ENCODE assay signal across 9 cellular contexts in the genomic region with DNA sequence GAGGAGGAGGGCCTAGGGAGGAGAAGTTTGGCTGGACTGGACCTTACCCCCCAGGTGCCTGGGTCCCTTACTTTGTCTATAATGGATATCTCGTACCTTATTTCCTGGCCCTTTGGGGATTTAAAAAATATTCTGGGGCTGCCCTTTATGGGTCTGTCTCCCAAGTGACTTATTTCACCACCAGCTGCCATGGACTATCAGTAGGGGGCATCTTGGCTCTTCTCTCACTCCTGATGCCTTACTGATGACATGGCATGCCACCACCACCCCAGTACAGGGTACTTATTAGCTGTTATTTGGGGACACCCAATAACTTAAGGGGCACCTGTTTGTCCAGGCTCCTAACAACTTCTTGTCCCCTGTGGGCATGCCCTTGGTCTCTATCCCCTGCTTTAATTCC. TPM values are rescaled to one million over a fixed set of nuclear protein-coding genes. Genes with fewer than 3 reads are reported as not detected.
DNase-seq lines count a peak whose midpoint lies in the region; ATAC-seq and TF ChIP-seq lines count a peak whose summit lies in the region.
"Had no signal": no experiment of that assay in that cellular context is flagged by ENCODE, and none has a peak within 500 bp of the region (broad histone marks: within the 10 kb centered on the region; RNA-seq: fewer than 3 reads in every experiment).

No MANE protein-coding gene starts in this region.

- TF ChIP-seq EP300 in gastroesophageal sphincter (IDR thresholded peaks at IDR 0.05): no peak

- peaks cover 4% of the 10 kb centered on the region for H3K27me3 Mint-ChIP-seq in HFFc6 (ENCODE audit: insufficient read depth)

- 80 to 100% methylated on average over 1 of the region's 1 CpG for WGBS in gastroesophageal sphincter (ENCODE audit: low coverage in 1 of 2), 2 donors

- peaks cover 37 to 100% (median 81%) of the 10 kb centered on the region in 3 donors for H3K4me1 ChIP-seq in gastroesophageal sphincter

- H3K4me3 Mint-ChIP-seq in HFFc6: no peak overlapping the region

- no peak for TF ChIP-seq POLR2A in gastroesophageal sphincter (IDR thresholded peaks at IDR 0.05)

- H3K9me3 Mint-ChIP-seq in HFFc6: no peaks in the 10 kb centered on the region

- H3K36me3 ChIP-seq in gastroesophageal sphincter: no peaks in the 10 kb centered on the region

- no peak overlapping the region for H3K4me3 ChIP-seq in gastroesophageal sphincter

- peak overlapping the region; percentile 22; the same call in 1 of the 2 replicates for H3K27ac Mint-ChIP-seq in HFFc6

- ATAC-seq in gastroesophageal sphincter (no peak), GM21515 (IDR thresholded peaks at IDR 0.05; ENCODE audit: unreplicated experiment) (no peak)

- H3K9me3 ChIP-seq in gastroesophageal sphincter: no peaks in the 10 kb centered on the region

- peaks cover 88% of the 10 kb centered on the region for H3K4me1 Mint-ChIP-seq in HFFc6 (ENCODE audit: low read depth)

- H3K27ac ChIP-seq in VCaP (peak overlapping the region; percentile 100), gastroesophageal sphincter (peak overlapping the region; percentile 32 to 98 (median 90)), temporal lobe (ENCODE audit: low read depth, low read length) (peak overlapping the region; percentile 100)

- no peaks in the 10 kb centered on the region for H3K27me3 ChIP-seq in gastroesophageal sphincter

- DNase-seq in HFFc6 (no peak), 8988T (no peak), NOMO-1 treated with DMSO at 0.1 percent for 48 hours (lab: John Stamatoyannopoulos, UW; ENCODE audit: unreplicated experiment) (no peak)
- DNase-seq: NCI-H1694 treated with DMSO at 0.1 percent for 48 hours; stimulated activated CD4-positive, alpha-beta T cell treated with anti-CD3 and anti-CD28 coated beads, Interleukin-2, amount 100 ng/mL, for 48 hours had no signal

- TF ChIP-seq CTCF in HFFc6 (IDR thresholded peaks at IDR 0.05) (peak; percentile 41; the same call in 1 of the 2 replicates), VCaP (conservative IDR thresholded peaks at IDR 0.05) (no peak), gastroesophageal sphincter (IDR thresholded peaks at IDR 0.05) (peak in 1 of 4 experiments; percentile 32)

- H3K36me3 Mint-ChIP-seq in HFFc6 (ENCODE audit: low read depth): peaks cover 43% of the 10 kb centered on the region

RNA-seq across cellular contexts. Expression of gene NFIX, which starts 38.0 kb away (rescaled TPM):
- 100 to 1,000 TPM; 129 to 161 (median 142) TPM for total RNA-seq in HFFc6 (2021; fragmentation: NEBNext Ultra II Directional; extraction: Animal tissue kit (Norgen Biotek cat#: 25700))
- total RNA-seq in gastroesophageal sphincter (100 to 1,000 TPM in 1 of 4 donors, 10 to 100 TPM in 3; 44.7 to 145 (median 72.4) TPM), temporal lobe (185 TPM)
